ENCODE assay signal across 7 cellular contexts in the genomic region with DNA sequence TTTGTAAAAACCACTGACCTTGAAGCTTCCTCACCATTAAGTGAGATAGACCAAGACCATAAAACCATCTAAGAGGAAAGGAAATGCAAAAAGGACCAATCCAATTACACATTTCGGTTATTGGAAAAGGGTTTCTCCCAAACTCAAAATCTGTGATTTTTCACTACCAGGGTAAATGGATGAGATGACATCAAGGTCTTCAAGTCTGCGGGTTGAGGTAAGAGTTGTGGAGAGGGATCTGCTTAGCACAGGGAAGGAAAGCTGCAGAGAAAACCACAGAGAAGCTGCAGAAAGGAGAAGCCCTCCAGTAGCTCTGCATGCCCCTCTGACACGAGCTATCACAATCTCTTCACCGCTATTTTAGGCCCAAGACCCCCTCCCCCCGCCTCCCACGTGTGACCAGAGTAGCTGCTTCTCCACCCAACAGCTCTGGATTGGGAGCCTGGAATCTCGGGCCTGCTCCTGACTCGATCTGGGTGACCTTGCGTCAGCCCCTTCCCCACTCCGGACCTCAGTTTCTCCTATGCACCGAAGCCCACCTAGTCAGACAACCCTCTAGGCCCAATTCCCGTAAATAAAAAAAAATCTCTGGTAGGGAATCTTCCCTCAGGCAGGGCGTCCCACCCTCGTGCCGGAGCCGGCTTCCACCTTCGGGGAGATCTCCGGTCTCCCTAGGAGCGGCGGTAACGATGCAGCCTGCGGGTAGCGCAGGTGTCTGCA. TPM values are rescaled to one million over a fixed set of nuclear protein-coding genes. Genes with fewer than 3 reads are reported as not detected.
DNase-seq lines count a peak whose midpoint lies in the region; ATAC-seq and TF ChIP-seq lines count a peak whose summit lies in the region.

No MANE protein-coding gene starts in this region.

- H3K4me3 Mint-ChIP-seq in activated CD4-positive, alpha-beta memory T cell treated with anti-CD3 and anti-CD28 coated beads for 36 hours: peak overlapping the region; percentile 95
- H3K4me3 Mint-ChIP-seq in osteocyte (ENCODE audit: unreplicated experiment): peak overlapping the region; percentile 97

- no peaks in the 10 kb centered on the region for H3K9me3 Mint-ChIP-seq in activated CD4-positive, alpha-beta memory T cell treated with anti-CD3 and anti-CD28 coated beads for 36 hours
- H3K9me3 Mint-ChIP-seq in osteocyte (ENCODE audit: unreplicated experiment): no peaks in the 10 kb centered on the region

- peaks cover 54% of the 10 kb centered on the region for H3K4me1 Mint-ChIP-seq in activated CD4-positive, alpha-beta memory T cell treated with anti-CD3 and anti-CD28 coated beads for 36 hours (ENCODE audit: low read depth)
- H3K4me1 Mint-ChIP-seq in osteocyte (ENCODE audit: unreplicated experiment): peaks cover 35% of the 10 kb centered on the region

- H3K27me3 Mint-ChIP-seq in activated CD4-positive, alpha-beta memory T cell treated with anti-CD3 and anti-CD28 coated beads for 36 hours: no peaks in the 10 kb centered on the region
- no peaks in the 10 kb centered on the region for H3K27me3 Mint-ChIP-seq in osteocyte (ENCODE audit: unreplicated experiment)

- H3K27ac ChIP-seq in HUES64 (ENCODE audit: low read depth, low read length): peak overlapping the region; percentile 95

- no peaks in the 10 kb centered on the region for H3K9me3 ChIP-seq in HUES64 (ENCODE audit: insufficient read depth, low read depth, low read length)

- no peak for ATAC-seq in HG03439 (IDR thresholded peaks at IDR 0.05; ENCODE audit: unreplicated experiment)

- H3K27ac Mint-ChIP-seq in activated CD4-positive, alpha-beta memory T cell treated with anti-CD3 and anti-CD28 coated beads for 36 hours: peak overlapping the region; percentile 91
- H3K27ac Mint-ChIP-seq in osteocyte (ENCODE audit: unreplicated experiment): peak overlapping the region; percentile 87

- POLR2A ChIA-PET in activated CD4-positive, alpha-beta memory T cell treated with anti-CD3 and anti-CD28 coated beads for 36 hours (lab: Charles Lee): interaction anchor here (3.9 to 5.1 kb wide), 3 partner anchors 10 to 23 kb away, joined by 24 to 60 read pairs (median 30); a partner anchor contains a TSS

- peak overlapping the region; percentile 96 for H3K9ac ChIP-seq in HUES64 (ENCODE audit: low read depth, low read length)

- no peaks in the 10 kb centered on the region for H3K27me3 ChIP-seq in HUES64 (ENCODE audit: insufficient read depth, low read length)

- peak overlapping the region; percentile 70 for H3K4me3 ChIP-seq in HUES64 (ENCODE audit: low read length)
- H3K4me3 ChIP-seq in foreskin fibroblast (ENCODE audit: low read depth in 1 of 2, low read length in 2 of 2): peak overlapping the region; percentile 48 to 87

- peaks cover 47% of the 10 kb centered on the region for H3K4me1 ChIP-seq in HUES64 (ENCODE audit: insufficient read depth, low read length)

- CTCF ChIA-PET in activated CD4-positive, alpha-beta memory T cell treated with anti-CD3 and anti-CD28 coated beads for 36 hours (lab: Charles Lee): interaction anchor here (1.0 to 3.1 kb wide), 6 partner anchors 11 to 94 kb away, joined by 3 to 12 read pairs (median 4); a partner anchor contains a TSS

- 4% methylated on average over 23 of the region's 23 CpGs for WGBS in HUES64

- peaks cover 24% of the 10 kb centered on the region for H3K36me3 Mint-ChIP-seq in activated CD4-positive, alpha-beta memory T cell treated with anti-CD3 and anti-CD28 coated beads for 36 hours
- H3K36me3 Mint-ChIP-seq in osteocyte (ENCODE audit: unreplicated experiment): peaks cover 6% of the 10 kb centered on the region

- peaks cover 18% of the 10 kb centered on the region; the same call in 1 of the 2 replicates for H3K36me3 ChIP-seq in HUES64 (ENCODE audit: insufficient read depth, low read length)

- TF ChIP-seq CTCF in foreskin fibroblast (IDR thresholded peaks at IDR 0.05; ENCODE audit: low read depth, low read length) (no peak), osteocyte (IDR thresholded peaks at IDR 0.05) (no peak)

- DNase-seq in GM03348 (ENCODE audit: low spot score): peak; percentile 43
- peak; percentile 45 for DNase-seq in activated CD4-positive, alpha-beta memory T cell treated with anti-CD3 and anti-CD28 coated beads for 36 hours
- DNase-seq in foreskin fibroblast: peak in 1 of 2 donors; percentile 51
- peak; percentile 85 for DNase-seq in osteocyte (ENCODE audit: extremely low spot score, unreplicated experiment)
- DNase-seq in activated gamma-delta T cell treated with Interleukin-2 at 50 U/mL for 16 hours: no peak

- intact Hi-C loops in activated CD4-positive, alpha-beta memory T cell treated with anti-CD3 and anti-CD28 coated beads for 36 hours (cut with micrococcal nuclease): loop anchor here (1.0 kb wide), 3 partner anchors 12 to 33 kb away; no protein-coding TSS in a partner anchor

RNA-seq across cellular contexts. Expression of a gene that starts 0.7 kb away (rescaled TPM):
- polyA plus RNA-seq in HUES64 (2013, experiment 1 of 2): 23.5 TPM
- polyA plus RNA-seq in HUES64 (2013, experiment 2 of 2): 19.8 TPM
- 10 to 100 TPM; 41.7 to 43.3 TPM for total RNA-seq in activated CD4-positive, alpha-beta memory T cell treated with anti-CD3 and anti-CD28 coated beads for 36 hours
- total RNA-seq in osteocyte: 20.0 and 22.7 TPM in 2 replicates

RNA-seq across cellular contexts. Expression of a gene that starts 17.5 kb away (rescaled TPM):
- 21.9 TPM for polyA plus RNA-seq in HUES64 (2013, experiment 1 of 2)
- polyA plus RNA-seq in HUES64 (2013, experiment 2 of 2): 22.3 TPM
- 10 to 100 TPM; 56.4 to 61.8 TPM for total RNA-seq in activated CD4-positive, alpha-beta memory T cell treated with anti-CD3 and anti-CD28 coated beads for 36 hours
- 34.8 and 38.9 TPM in 2 replicates for total RNA-seq in osteocyte
